ENCODE assay signal across 1 cellular context in the genomic region with DNA sequence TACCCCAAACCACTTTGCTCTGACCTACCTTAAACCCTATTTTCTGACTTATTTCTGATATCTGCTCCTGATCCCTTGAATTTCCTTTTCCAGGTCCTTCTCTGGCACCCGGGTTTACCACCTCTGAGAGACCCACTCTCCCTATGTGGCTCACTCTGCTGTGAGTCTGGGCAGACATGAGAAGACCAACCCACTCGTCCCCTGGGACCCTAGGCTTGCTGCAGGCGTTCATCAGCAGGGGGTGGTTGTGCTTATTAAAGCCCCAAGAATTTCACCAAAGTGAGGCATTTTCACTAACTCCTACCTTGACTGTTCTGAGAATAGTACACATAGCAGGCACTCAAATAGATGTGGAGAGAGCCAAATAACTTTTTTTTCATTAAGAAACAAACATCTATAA.
TF ChIP-seq lines count a peak whose summit lies in the region.

No MANE protein-coding gene starts in this region.

TF ChIP-seq in SK-N-SH, 30 proteins besides CTCF, POLR2A, EP300 and RAD21:
- TF ChIP-seq, protein P1, sequence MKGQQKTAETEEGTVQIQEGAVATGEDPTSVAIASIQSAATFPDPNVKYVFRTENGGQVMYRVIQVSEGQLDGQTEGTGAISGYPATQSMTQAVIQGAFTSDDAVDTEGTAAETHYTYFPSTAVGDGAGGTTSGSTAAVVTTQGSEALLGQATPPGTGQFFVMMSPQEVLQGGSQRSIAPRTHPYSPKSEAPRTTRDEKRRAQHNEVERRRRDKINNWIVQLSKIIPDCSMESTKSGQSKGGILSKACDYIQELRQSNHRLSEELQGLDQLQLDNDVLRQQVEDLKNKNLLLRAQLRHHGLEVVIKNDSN (IDR thresholded peaks at IDR 0.05; ENCODE audit: borderline replicate concordance, low read depth), result no peak
- no peak for TF ChIP-seq SMC3 (IDR thresholded peaks at IDR 0.05; ENCODE audit: low read depth, low read length)
- no peak for TF ChIP-seq NFIC (IDR thresholded peaks at IDR 0.05; ENCODE audit: borderline replicate concordance)
- TF ChIP-seq TEAD4 (IDR thresholded peaks at IDR 0.05; ENCODE audit: borderline replicate concordance, insufficient read depth), result no peak
- no peak for TF ChIP-seq FOXM1 (IDR thresholded peaks at IDR 0.05; ENCODE audit: low read depth)
- TF ChIP-seq JUND (IDR thresholded peaks at IDR 0.05), result no peak
- TF ChIP-seq RCOR1 (IDR thresholded peaks at IDR 0.05; ENCODE audit: low read length), result no peak
- no peak for TF ChIP-seq MXI1 (IDR thresholded peaks at IDR 0.05; ENCODE audit: low read depth, low read length)
- TF ChIP-seq CHD2 (IDR thresholded peaks at IDR 0.05; ENCODE audit: low read length, partially characterized antibody), result no peak
- TF ChIP-seq ZBTB33 (IDR thresholded peaks at IDR 0.05; ENCODE audit: borderline replicate concordance, low read depth), result no peak
- no peak for TF ChIP-seq NRF1 (IDR thresholded peaks at IDR 0.05; ENCODE audit: low read depth, low read length)
- TF ChIP-seq FOXJ3 (CRISPR knock-in tag; IDR thresholded peaks at IDR 0.05), result no peak
- no peak for TF ChIP-seq GABPA (IDR thresholded peaks at IDR 0.05; ENCODE audit: low read depth)
- TF ChIP-seq, protein P2, sequence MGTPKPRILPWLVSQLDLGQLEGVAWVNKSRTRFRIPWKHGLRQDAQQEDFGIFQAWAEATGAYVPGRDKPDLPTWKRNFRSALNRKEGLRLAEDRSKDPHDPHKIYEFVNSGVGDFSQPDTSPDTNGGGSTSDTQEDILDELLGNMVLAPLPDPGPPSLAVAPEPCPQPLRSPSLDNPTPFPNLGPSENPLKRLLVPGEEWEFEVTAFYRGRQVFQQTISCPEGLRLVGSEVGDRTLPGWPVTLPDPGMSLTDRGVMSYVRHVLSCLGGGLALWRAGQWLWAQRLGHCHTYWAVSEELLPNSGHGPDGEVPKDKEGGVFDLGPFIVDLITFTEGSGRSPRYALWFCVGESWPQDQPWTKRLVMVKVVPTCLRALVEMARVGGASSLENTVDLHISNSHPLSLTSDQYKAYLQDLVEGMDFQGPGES (IDR thresholded peaks at IDR 0.05; ENCODE audit: low read depth, low read length), result no peak
- no peak for TF ChIP-seq GATA2 (CRISPR knock-in tag; IDR thresholded peaks at IDR 0.05)
- TF ChIP-seq FOSL2 (IDR thresholded peaks at IDR 0.05; ENCODE audit: borderline replicate concordance, low read depth), result no peak
- TF ChIP-seq, protein P3, sequence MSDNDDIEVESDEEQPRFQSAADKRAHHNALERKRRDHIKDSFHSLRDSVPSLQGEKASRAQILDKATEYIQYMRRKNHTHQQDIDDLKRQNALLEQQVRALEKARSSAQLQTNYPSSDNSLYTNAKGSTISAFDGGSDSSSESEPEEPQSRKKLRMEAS (IDR thresholded peaks at IDR 0.05; ENCODE audit: low read depth), result no peak
- no peak for TF ChIP-seq RFX5 (IDR thresholded peaks at IDR 0.05; ENCODE audit: low read length)
